18 cellular contexts compared by ENCODE assay signal in genomic region chr7:19143930-19144574, GRCh38. TPM values are rescaled to one million over a fixed set of nuclear protein-coding genes. Genes with fewer than 3 reads are reported as not detected.
DNase-seq lines count a peak whose midpoint lies in the region; ATAC-seq and TF ChIP-seq lines count a peak whose summit lies in the region.
"Had no signal": no experiment of that assay in that cellular context is flagged by ENCODE, and none has a peak within 500 bp of the region (broad histone marks: within the 10 kb centered on the region; RNA-seq: fewer than 3 reads in every experiment).

No MANE protein-coding gene starts in this region.

- peak; percentile 41 for DNase-seq in ELF-1 (ENCODE audit: low read depth, low spot score)
- no peak for DNase-seq in adipocyte (ENCODE audit: low read depth)
- DNase-seq in activated CD4-positive, alpha-beta T cell treated with anti-CD3 and anti-CD28 coated beads, Interleukin-2, amount 10 ng/mL, durations not matched to agents 24 days and 14 days: no peak
- no peak for DNase-seq in NCI-H82 (lab: John Stamatoyannopoulos, UW)
- DNase-seq: activated CD4-positive, alpha-beta T cell treated with anti-CD3 and anti-CD28 coated beads for 4 hours; central memory CD4-positive, alpha-beta T cell; EL; esophagus squamous epithelium; naive B cell; stimulated activated CD4-positive, alpha-beta T cell treated with anti-CD3 and anti-CD28 coated beads, Interleukin-15, amount 100 ng/mL, for 24 hours; SW 1271 had no signal

- H3K4me3 Mint-ChIP-seq in activated CD4-positive, alpha-beta T cell treated with anti-CD3 and anti-CD28 coated beads, Interleukin-2, amount 10 ng/mL, durations not matched to agents 24 days and 14 days: no peak overlapping the region

- H3K4me1 ChIP-seq in adipocyte (ENCODE audit: control insufficient read depth, insufficient read depth, low read length): peaks cover 2% of the 10 kb centered on the region
- H3K4me1 ChIP-seq in rectal smooth muscle tissue (ENCODE audit: control insufficient read depth, insufficient read depth, low read length): no peaks in the 10 kb centered on the region
- H3K4me1 ChIP-seq: BLaER1 treated with 17β-estradiol and CSF1 and Interleukin-3, amounts not matched to agents 10 nM and 100 nM had no signal

- H3K27me3 ChIP-seq in adipocyte (replicated peaks; ENCODE audit: control insufficient read depth, insufficient read depth, low read length) (peaks cover 30% of the 10 kb centered on the region), rectal smooth muscle tissue (ENCODE audit: control insufficient read depth, insufficient read depth, low read length) (peaks cover 9% of the 10 kb centered on the region)
- H3K27me3 ChIP-seq: BLaER1 treated with 17β-estradiol and CSF1 and Interleukin-3, amounts not matched to agents 10 nM and 100 nM had no signal

- ATAC-seq in GM18907 (IDR thresholded peaks at IDR 0.05; ENCODE audit: unreplicated experiment) (no peak), GM18505 (IDR thresholded peaks at IDR 0.05; ENCODE audit: unreplicated experiment) (no peak)

- peaks cover 11% of the 10 kb centered on the region for H3K9me3 ChIP-seq in adipocyte (ENCODE audit: control insufficient read depth, low read length)
- H3K9me3 ChIP-seq: esophagus squamous epithelium had no signal

- H3K9ac ChIP-seq in adipocyte (ENCODE audit: low read length) (no peak overlapping the region), rectal smooth muscle tissue (ENCODE audit: low read length) (no peak overlapping the region)
- H3K9ac ChIP-seq: BLaER1 treated with 17β-estradiol and CSF1 and Interleukin-3, amounts not matched to agents 10 nM and 100 nM had no signal

- H3K36me3 ChIP-seq in adipocyte (ENCODE audit: control insufficient read depth, insufficient read depth, low read length, severe bottlenecking): no peaks in the 10 kb centered on the region
- no peaks in the 10 kb centered on the region for H3K36me3 ChIP-seq in rectal smooth muscle tissue (ENCODE audit: control insufficient read depth, insufficient read depth, low read length)
- H3K36me3 ChIP-seq: BLaER1 treated with 17β-estradiol and CSF1 and Interleukin-3, amounts not matched to agents 10 nM and 100 nM; esophagus squamous epithelium had no signal

- peak overlapping the region; percentile 77 for H3K4me3 ChIP-seq in adipocyte (ENCODE audit: low read length)
- peak overlapping the region; percentile 57 for H3K4me3 ChIP-seq in iPS-11a (ENCODE audit: low read depth, low read length)
- H3K4me3 ChIP-seq in rectal smooth muscle tissue (ENCODE audit: low read length): peak overlapping the region; percentile 35
- H3K4me3 ChIP-seq: BLaER1 treated with 17β-estradiol and CSF1 and Interleukin-3, amounts not matched to agents 10 nM and 100 nM had no signal

- peaks cover 38% of the 10 kb centered on the region for H3K27me3 Mint-ChIP-seq in activated CD4-positive, alpha-beta T cell treated with anti-CD3 and anti-CD28 coated beads, Interleukin-2, amount 10 ng/mL, durations not matched to agents 24 days and 14 days

- intact Hi-C loops in activated CD4-positive, alpha-beta T cell treated with anti-CD3 and anti-CD28 coated beads, Interleukin-2, amount 10 ng/mL, durations not matched to agents 24 days and 14 days (cut with micrococcal nuclease): no loop called here

- no peaks in the 10 kb centered on the region for H3K4me1 Mint-ChIP-seq in activated CD4-positive, alpha-beta T cell treated with anti-CD3 and anti-CD28 coated beads, Interleukin-2, amount 10 ng/mL, durations not matched to agents 24 days and 14 days

- no peak overlapping the region for H3K27ac Mint-ChIP-seq in activated CD4-positive, alpha-beta T cell treated with anti-CD3 and anti-CD28 coated beads, Interleukin-2, amount 10 ng/mL, durations not matched to agents 24 days and 14 days
- H3K27ac Mint-ChIP-seq: naive B cell had no signal

- no peak for TF ChIP-seq POLR2A in GM18505 (IDR thresholded peaks at IDR 0.05; ENCODE audit: borderline replicate concordance, extremely low read depth, insufficient read depth, insufficient read length)

- no peaks in the 10 kb centered on the region for H3K36me3 Mint-ChIP-seq in activated CD4-positive, alpha-beta T cell treated with anti-CD3 and anti-CD28 coated beads, Interleukin-2, amount 10 ng/mL, durations not matched to agents 24 days and 14 days (ENCODE audit: low read depth)
- H3K36me3 Mint-ChIP-seq: naive B cell had no signal

- H3K9me3 Mint-ChIP-seq in activated CD4-positive, alpha-beta T cell treated with anti-CD3 and anti-CD28 coated beads, Interleukin-2, amount 10 ng/mL, durations not matched to agents 24 days and 14 days: peaks cover 4% of the 10 kb centered on the region

- H3K27ac ChIP-seq in rectal smooth muscle tissue (ENCODE audit: low read depth, low read length): no peak overlapping the region
- H3K27ac ChIP-seq: BLaER1 treated with 17β-estradiol and CSF1 and Interleukin-3, amounts not matched to agents 10 nM and 100 nM; esophagus squamous epithelium had no signal

RNA-seq across cellular contexts. Expression of gene FERD3L, which starts 1.2 kb away (rescaled TPM):
- total RNA-seq in activated CD4-positive, alpha-beta T cell treated with anti-CD3 and anti-CD28 coated beads, Interleukin-2, amount 10 ng/mL, durations not matched to agents 24 days and 14 days: not detected in 2 replicates
- total RNA-seq: esophagus squamous epithelium, kidney epithelial cell, LHCN-M2 had no signal

RNA-seq across cellular contexts. Expression of gene TWIST1, which starts 26.6 kb away (rescaled TPM):
- 7.5 and 8.1 TPM in 2 replicates for total RNA-seq in activated CD4-positive, alpha-beta T cell treated with anti-CD3 and anti-CD28 coated beads, Interleukin-2, amount 10 ng/mL, durations not matched to agents 24 days and 14 days
